ENCODE assay signal across 15 cellular contexts in the genomic region with DNA sequence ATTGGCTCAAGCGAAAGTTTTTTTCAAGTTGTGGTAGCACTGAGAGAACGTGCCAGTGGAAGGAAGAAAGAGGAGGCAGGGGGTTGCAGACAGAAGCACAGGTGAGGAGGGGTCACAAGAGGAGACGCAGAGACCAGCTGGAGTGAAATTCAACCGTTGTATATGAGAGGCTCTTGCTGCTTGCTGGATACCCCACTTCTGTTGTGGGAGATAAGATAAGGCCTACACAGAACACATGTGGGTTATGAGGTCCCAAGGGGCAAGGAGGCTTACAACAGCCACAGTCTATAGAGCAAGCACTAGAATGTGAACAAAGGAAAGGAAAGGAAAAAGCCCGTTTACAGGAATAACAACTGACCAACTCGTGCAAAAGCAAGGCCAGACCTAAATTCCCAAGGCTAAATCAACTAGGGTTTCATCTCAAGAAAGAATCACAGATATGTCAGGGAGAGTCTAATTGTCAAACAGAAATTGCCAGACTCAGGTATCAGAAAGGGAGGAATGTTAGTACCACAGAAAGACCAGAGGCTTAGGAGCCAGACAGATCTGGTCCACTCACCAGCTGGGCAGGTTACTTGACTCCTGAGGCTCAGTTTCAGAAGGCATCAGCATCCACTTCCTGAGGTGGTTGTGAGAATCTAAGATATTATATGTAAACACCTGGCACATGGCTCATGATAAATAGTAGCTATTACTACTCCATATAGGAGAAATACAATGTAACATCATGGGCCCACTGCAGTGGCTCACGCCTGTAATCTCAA.
DNase-seq lines count a peak whose midpoint lies in the region; ATAC-seq and TF ChIP-seq lines count a peak whose summit lies in the region.
"Had no signal": no experiment of that assay in that cellular context is flagged by ENCODE, and none has a peak within 500 bp of the region (broad histone marks: within the 10 kb centered on the region; RNA-seq: fewer than 3 reads in every experiment).

No MANE protein-coding gene starts in this region.

- no peaks in the 10 kb centered on the region for H3K79me2 ChIP-seq in osteoblast (ENCODE audit: insufficient read depth, low read length)

- no peaks in the 10 kb centered on the region for H4K20me1 ChIP-seq in osteoblast (ENCODE audit: insufficient read depth, low read length)

- no peaks in the 10 kb centered on the region for H3K4me1 Mint-ChIP-seq in WTC11

- H3K4me3 Mint-ChIP-seq in WTC11: no peak overlapping the region
- H3K4me3 Mint-ChIP-seq: activated CD8-positive, alpha-beta T cell treated with anti-CD3 and anti-CD28 coated beads, Interleukin-2, amount 10 ng/mL, durations not matched to agents 7 days and 5 days had no signal

- peak; percentile 29 to 78 for DNase-seq in cardiac muscle cell (ENCODE audit: low read depth in 1 of 2, low spot score in 1 of 2)
- DNase-seq in right atrium auricular region (ENCODE audit: low spot score): no peak
- DNase-seq in NAMALWA (ENCODE audit: low spot score): peak; percentile 50
- no peak for DNase-seq in WTC11 (ENCODE audit: low spot score)
- DNase-seq in osteoblast (ENCODE audit: insufficient read length, low spot score, missing footprints): peak; percentile 10
- DNase-seq: activated CD8-positive, alpha-beta T cell treated with anti-CD3 and anti-CD28 coated beads, Interleukin-2, amount 10 ng/mL, durations not matched to agents 7 days and 5 days; AML-193; EL; HCEC 1CT; NCI-H1694 treated with DMSO at 0.1 percent for 48 hours; Peyer's patch had no signal

- H3K36me3 ChIP-seq in cardiac muscle cell: peaks cover 5% of the 10 kb centered on the region
- no peaks in the 10 kb centered on the region for H3K36me3 ChIP-seq in right atrium auricular region
- no peaks in the 10 kb centered on the region for H3K36me3 ChIP-seq in osteoblast (ENCODE audit: insufficient read depth, low read length)
- H3K36me3 ChIP-seq: Peyer's patch had no signal

- CTCF ChIA-PET in WTC11 (lab: Charles Lee): no interaction called here

- no peaks in the 10 kb centered on the region for H3K27me3 Mint-ChIP-seq in WTC11 (ENCODE audit: low read depth)

- H3K36me3 Mint-ChIP-seq in WTC11: no peaks in the 10 kb centered on the region

- H3K9me3 ChIP-seq in cardiac muscle cell (ENCODE audit: low read depth): no peaks in the 10 kb centered on the region
- H3K9me3 ChIP-seq in right atrium auricular region: no peaks in the 10 kb centered on the region
- H3K9me3 ChIP-seq in osteoblast (ENCODE audit: low read depth, low read length): no peaks in the 10 kb centered on the region
- H3K9me3 ChIP-seq: Peyer's patch had no signal

- no peak for TF ChIP-seq CTCF in cardiac muscle cell (IDR thresholded peaks at IDR 0.05; ENCODE audit: low read depth, low read length)
- TF ChIP-seq CTCF in right atrium auricular region (IDR thresholded peaks at IDR 0.05): no peak
- no peak for TF ChIP-seq CTCF in WTC11 (IDR thresholded peaks at IDR 0.05)
- TF ChIP-seq CTCF in osteoblast (IDR thresholded peaks at IDR 0.05; ENCODE audit: extremely low read depth, low read depth, low read length): no peak

- H3K27me3 ChIP-seq in cardiac muscle cell (no peaks in the 10 kb centered on the region), right atrium auricular region (no peaks in the 10 kb centered on the region), osteoblast (ENCODE audit: insufficient read depth, low read length) (no peaks in the 10 kb centered on the region)
- H3K27me3 ChIP-seq: Peyer's patch had no signal

- peaks cover 4% of the 10 kb centered on the region; the same call in 1 of the 2 replicates for H3K9me3 Mint-ChIP-seq in WTC11

- peak overlapping the region; percentile 0 for H3K27ac ChIP-seq in cardiac muscle cell
- H3K27ac ChIP-seq in right atrium auricular region: no peak overlapping the region
- no peak overlapping the region for H3K27ac ChIP-seq in osteoblast (ENCODE audit: low read depth, low read length)
- H3K27ac ChIP-seq: Peyer's patch had no signal

- peaks cover 14% of the 10 kb centered on the region for H3K4me1 ChIP-seq in cardiac muscle cell (ENCODE audit: low read depth)
- H3K4me1 ChIP-seq in right atrium auricular region: no peaks in the 10 kb centered on the region
- H3K4me1 ChIP-seq in osteoblast (ENCODE audit: insufficient read depth, low read length): no peaks in the 10 kb centered on the region
- H3K4me1 ChIP-seq: Peyer's patch had no signal

- peak overlapping the region; percentile 47; the same call in 1 of the 2 replicates for H3K27ac Mint-ChIP-seq in WTC11
- H3K27ac Mint-ChIP-seq: activated CD8-positive, alpha-beta T cell treated with anti-CD3 and anti-CD28 coated beads, Interleukin-2, amount 10 ng/mL, durations not matched to agents 7 days and 5 days had no signal

- H3K4me2 ChIP-seq in osteoblast (ENCODE audit: insufficient read depth, low read length): no peak overlapping the region

- H3K4me3 ChIP-seq in cardiac muscle cell (no peak overlapping the region), right atrium auricular region (no peak overlapping the region), osteoblast (ENCODE audit: insufficient read depth, low read length) (no peak overlapping the region)
- H3K4me3 ChIP-seq: Peyer's patch had no signal

- H2AFZ ChIP-seq in osteoblast (ENCODE audit: low read length): no peak overlapping the region

- POLR2A ChIA-PET in WTC11 (lab: Charles Lee): no interaction called here

- ATAC-seq in WTC11: no peak
- no peak for ATAC-seq in GM21737 (IDR thresholded peaks at IDR 0.05; ENCODE audit: unreplicated experiment)
- no peak for ATAC-seq in GM21528 (IDR thresholded peaks at IDR 0.05; ENCODE audit: low FRiP score, unreplicated experiment)
- no peak for ATAC-seq in GM18498 (IDR thresholded peaks at IDR 0.05; ENCODE audit: unreplicated experiment)
- ATAC-seq: activated CD8-positive, alpha-beta T cell treated with anti-CD3 and anti-CD28 coated beads, Interleukin-2, amount 10 ng/mL, durations not matched to agents 7 days and 5 days; left lobe of liver had no signal

TF ChIP-seq in WTC11, 78 proteins besides CTCF, POLR2A, EP300 and RAD21 (continues in another document):
- TF ChIP-seq ELF4 (CRISPR knock-in tag; IDR thresholded peaks at IDR 0.05; ENCODE audit: low read depth): no peak
- TF ChIP-seq, protein P1, sequence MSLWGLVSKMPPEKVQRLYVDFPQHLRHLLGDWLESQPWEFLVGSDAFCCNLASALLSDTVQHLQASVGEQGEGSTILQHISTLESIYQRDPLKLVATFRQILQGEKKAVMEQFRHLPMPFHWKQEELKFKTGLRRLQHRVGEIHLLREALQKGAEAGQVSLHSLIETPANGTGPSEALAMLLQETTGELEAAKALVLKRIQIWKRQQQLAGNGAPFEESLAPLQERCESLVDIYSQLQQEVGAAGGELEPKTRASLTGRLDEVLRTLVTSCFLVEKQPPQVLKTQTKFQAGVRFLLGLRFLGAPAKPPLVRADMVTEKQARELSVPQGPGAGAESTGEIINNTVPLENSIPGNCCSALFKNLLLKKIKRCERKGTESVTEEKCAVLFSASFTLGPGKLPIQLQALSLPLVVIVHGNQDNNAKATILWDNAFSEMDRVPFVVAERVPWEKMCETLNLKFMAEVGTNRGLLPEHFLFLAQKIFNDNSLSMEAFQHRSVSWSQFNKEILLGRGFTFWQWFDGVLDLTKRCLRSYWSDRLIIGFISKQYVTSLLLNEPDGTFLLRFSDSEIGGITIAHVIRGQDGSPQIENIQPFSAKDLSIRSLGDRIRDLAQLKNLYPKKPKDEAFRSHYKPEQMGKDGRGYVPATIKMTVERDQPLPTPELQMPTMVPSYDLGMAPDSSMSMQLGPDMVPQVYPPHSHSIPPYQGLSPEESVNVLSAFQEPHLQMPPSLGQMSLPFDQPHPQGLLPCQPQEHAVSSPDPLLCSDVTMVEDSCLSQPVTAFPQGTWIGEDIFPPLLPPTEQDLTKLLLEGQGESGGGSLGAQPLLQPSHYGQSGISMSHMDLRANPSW (CRISPR knock-in tag; conservative IDR thresholded peaks at IDR 0.05; ENCODE audit: low read depth): no peak
- TF ChIP-seq TEAD4 (CRISPR knock-in tag; IDR thresholded peaks at IDR 0.05): no peak
- no peak for TF ChIP-seq TCF7 (CRISPR knock-in tag; IDR thresholded peaks at IDR 0.05; ENCODE audit: low read depth)
- TF ChIP-seq CBFB (CRISPR knock-in tag; IDR thresholded peaks at IDR 0.05; ENCODE audit: low read depth): no peak
- TF ChIP-seq, protein P2, sequence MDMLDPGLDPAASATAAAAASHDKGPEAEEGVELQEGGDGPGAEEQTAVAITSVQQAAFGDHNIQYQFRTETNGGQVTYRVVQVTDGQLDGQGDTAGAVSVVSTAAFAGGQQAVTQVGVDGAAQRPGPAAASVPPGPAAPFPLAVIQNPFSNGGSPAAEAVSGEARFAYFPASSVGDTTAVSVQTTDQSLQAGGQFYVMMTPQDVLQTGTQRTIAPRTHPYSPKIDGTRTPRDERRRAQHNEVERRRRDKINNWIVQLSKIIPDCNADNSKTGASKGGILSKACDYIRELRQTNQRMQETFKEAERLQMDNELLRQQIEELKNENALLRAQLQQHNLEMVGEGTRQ (CRISPR knock-in tag; IDR thresholded peaks at IDR 0.05): no peak
- TF ChIP-seq ZNF423 (CRISPR knock-in tag; IDR thresholded peaks at IDR 0.05): no peak
- TF ChIP-seq ESRRA (CRISPR knock-in tag; IDR thresholded peaks at IDR 0.05; ENCODE audit: borderline replicate concordance): no peak
- no peak for TF ChIP-seq NR2C2 (CRISPR knock-in tag; IDR thresholded peaks at IDR 0.05)
- TF ChIP-seq NFYB (CRISPR knock-in tag; conservative IDR thresholded peaks at IDR 0.05; ENCODE audit: low read depth): no peak
- TF ChIP-seq HMGA2 (CRISPR knock-in tag; IDR thresholded peaks at IDR 0.05): no peak
- TF ChIP-seq, protein P3, sequence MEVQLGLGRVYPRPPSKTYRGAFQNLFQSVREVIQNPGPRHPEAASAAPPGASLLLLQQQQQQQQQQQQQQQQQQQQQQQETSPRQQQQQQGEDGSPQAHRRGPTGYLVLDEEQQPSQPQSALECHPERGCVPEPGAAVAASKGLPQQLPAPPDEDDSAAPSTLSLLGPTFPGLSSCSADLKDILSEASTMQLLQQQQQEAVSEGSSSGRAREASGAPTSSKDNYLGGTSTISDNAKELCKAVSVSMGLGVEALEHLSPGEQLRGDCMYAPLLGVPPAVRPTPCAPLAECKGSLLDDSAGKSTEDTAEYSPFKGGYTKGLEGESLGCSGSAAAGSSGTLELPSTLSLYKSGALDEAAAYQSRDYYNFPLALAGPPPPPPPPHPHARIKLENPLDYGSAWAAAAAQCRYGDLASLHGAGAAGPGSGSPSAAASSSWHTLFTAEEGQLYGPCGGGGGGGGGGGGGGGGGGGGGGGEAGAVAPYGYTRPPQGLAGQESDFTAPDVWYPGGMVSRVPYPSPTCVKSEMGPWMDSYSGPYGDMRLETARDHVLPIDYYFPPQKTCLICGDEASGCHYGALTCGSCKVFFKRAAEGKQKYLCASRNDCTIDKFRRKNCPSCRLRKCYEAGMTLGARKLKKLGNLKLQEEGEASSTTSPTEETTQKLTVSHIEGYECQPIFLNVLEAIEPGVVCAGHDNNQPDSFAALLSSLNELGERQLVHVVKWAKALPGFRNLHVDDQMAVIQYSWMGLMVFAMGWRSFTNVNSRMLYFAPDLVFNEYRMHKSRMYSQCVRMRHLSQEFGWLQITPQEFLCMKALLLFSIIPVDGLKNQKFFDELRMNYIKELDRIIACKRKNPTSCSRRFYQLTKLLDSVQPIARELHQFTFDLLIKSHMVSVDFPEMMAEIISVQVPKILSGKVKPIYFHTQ (CRISPR knock-in tag; IDR thresholded peaks at IDR 0.05): no peak
- TF ChIP-seq NR1H2 (CRISPR knock-in tag; IDR thresholded peaks at IDR 0.05): no peak

Comparison
In these comparisons a context has a peak if more than half of its experiments do, and no peak if none do; other contexts are left out.
1. DNase-seq: peak in cardiac muscle cell (2 of 2), NAMALWA (single experiment) and osteoblast (single experiment); none in right atrium auricular region (single experiment) and WTC11 (single experiment).